9 cellular contexts compared by ENCODE assay signal in the genomic region with DNA sequence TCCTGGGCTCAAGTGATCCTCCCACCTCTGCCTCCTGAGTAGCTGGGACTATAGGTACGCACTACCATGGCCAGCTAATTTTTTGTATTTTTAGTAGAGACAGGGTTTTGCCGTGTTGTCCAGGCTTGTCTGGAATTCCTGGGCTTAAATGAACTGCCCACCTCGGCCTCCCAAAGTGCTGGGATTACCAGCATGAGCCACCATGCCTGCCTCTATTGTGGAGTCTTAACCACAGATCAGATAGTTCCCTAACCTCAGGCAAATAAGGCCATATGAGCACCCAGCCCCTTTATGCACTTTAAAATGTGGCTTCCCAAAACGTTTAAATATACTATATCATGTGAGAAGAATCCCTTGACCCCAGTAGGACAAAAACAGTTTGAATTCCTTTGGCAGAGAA. TPM values are rescaled to one million over a fixed set of nuclear protein-coding genes. Genes with fewer than 3 reads are reported as not detected.
"Had no signal": no experiment of that assay in that cellular context is flagged by ENCODE, and none has a peak within 500 bp of the region (broad histone marks: within the 10 kb centered on the region; RNA-seq: fewer than 3 reads in every experiment).

No MANE protein-coding gene starts in this region.

- DNase-seq: IMR-90, KBM-7, KG1 had no signal

- H3K27ac ChIP-seq: HL-60 had no signal

- ATAC-seq: HepG2, K562 had no signal

- H3K4me3 ChIP-seq: K562 had no signal

RNA-seq across cellular contexts. Expression of gene CNMD, which starts 16.4 kb away (rescaled TPM):
- total RNA-seq: HepG2, HT-29, HT1080, IMR-90, K562 had no signal
- polyA plus RNA-seq: HepG2, IgD-negative memory B cell, IMR-90, K562 had no signal
